Comparison of ENCODE assay signal across 1 cellular context in the genomic region with DNA sequence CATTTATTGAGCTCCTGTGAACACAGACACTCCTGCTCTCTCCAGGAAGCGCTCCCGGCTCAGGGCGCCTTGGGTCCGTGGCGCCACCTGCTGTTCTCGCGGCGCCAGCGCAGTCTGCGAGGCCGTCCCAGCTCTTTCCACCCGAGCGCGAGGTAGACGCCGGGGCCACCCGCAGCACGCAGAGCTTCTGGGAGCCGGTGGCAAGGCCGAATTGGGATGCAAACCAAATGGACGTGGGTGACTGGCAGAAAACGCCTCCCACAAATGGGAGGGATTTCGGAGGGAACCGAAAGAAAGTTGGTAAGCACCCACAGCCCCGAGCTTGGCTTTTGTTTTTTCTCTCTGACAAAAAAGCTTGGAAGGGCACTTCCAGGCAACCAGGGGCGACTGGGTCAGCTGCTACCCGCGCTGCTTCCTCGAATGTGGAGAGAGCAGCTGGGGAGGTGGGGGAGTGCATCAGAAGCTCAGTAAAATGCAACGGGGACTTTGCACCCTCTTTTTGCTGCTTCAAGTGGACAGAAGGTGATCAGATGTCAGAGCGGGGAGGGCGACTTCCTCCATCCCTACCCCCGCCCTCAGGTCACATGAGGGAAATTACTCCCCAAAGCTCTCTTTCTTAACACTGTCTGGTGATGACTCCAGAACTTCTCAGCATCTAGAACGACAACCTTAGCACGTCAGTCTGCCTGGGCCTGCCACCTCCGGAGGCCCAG.
TF ChIP-seq lines count a peak whose summit lies in the region.

No MANE protein-coding gene starts in this region.

TF ChIP-seq in HepG2, 621 proteins besides CTCF, POLR2A, EP300 and RAD21 (continued from another document and continues in another):
- TF ChIP-seq, protein P1, sequence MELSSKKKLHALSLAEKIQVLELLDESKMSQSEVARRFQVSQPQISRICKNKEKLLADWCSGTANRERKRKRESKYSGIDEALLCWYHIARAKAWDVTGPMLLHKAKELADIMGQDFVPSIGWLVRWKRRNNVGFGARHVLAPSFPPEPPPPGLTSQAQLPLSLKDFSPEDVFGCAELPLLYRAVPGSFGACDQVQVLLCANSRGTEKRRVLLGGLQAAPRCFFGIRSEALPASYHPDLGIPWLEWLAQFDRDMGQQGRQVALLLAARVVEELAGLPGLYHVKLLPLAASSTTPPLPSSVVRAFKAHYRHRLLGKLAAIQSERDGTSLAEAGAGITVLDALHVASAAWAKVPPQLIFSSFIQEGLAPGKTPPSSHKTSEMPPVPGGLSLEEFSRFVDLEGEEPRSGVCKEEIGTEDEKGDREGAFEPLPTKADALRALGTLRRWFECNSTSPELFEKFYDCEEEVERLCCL (CRISPR knock-in tag; IDR thresholded peaks at IDR 0.05; ENCODE audit: borderline replicate concordance), result no peak
- TF ChIP-seq ZNF441 (CRISPR knock-in tag; IDR thresholded peaks at IDR 0.05; ENCODE audit: borderline replicate concordance) (peak; percentile 100), ZNF326 (CRISPR knock-in tag; IDR thresholded peaks at IDR 0.05; ENCODE audit: borderline replicate concordance) (no peak), SMARCE1 (IDR thresholded peaks at IDR 0.05; ENCODE audit: borderline replicate concordance) (no peak), GATAD1 (CRISPR knock-in tag; IDR thresholded peaks at IDR 0.05) (peak; percentile 79), HHEX (CRISPR knock-in tag; IDR thresholded peaks at IDR 0.05) (0 out of 2 replicates have a peak, but pooled peaks have one; percentile 16), CEBPB (IDR thresholded peaks at IDR 0.05; ENCODE audit: borderline replicate concordance, low read depth, low read length) (no peak), MAZ (IDR thresholded peaks at IDR 0.05; ENCODE audit: borderline replicate concordance, low read depth, low read length) (no peak), MAZ (CRISPR knock-in tag; IDR thresholded peaks at IDR 0.05; ENCODE audit: low read depth) (peak; percentile 12; the same call in 1 of the 2 replicates), HOXA3 (CRISPR knock-in tag; IDR thresholded peaks at IDR 0.05) (peak; percentile 78), SRY (CRISPR knock-in tag; IDR thresholded peaks at IDR 0.05) (peak; percentile 77; the same call in 1 of the 2 replicates), HDAC2 (CRISPR knock-in tag; IDR thresholded peaks at IDR 0.05) (peak; percentile 83), SRSF4 (IDR thresholded peaks at IDR 0.05; ENCODE audit: low read depth, low read length, poor library complexity, severe bottlenecking) (no peak), U2AF2 (IDR thresholded peaks at IDR 0.05; ENCODE audit: low read depth, low read length) (no peak), GATAD2A (CRISPR knock-in tag; IDR thresholded peaks at IDR 0.05) (peak; percentile 74; the same call in 1 of the 2 replicates), RBM39 (IDR thresholded peaks at IDR 0.05; ENCODE audit: low read depth, low read length, poor library complexity, severe bottlenecking) (peak; percentile 70), ZNF557 (CRISPR knock-in tag; IDR thresholded peaks at IDR 0.05) (0 out of 2 replicates have a peak, but pooled peaks have one; percentile 59), ZEB1 (IDR thresholded peaks at IDR 0.05; ENCODE audit: insufficient replicate concordance, low read depth) (peak; percentile 48), ELF1 (CRISPR knock-in tag; IDR thresholded peaks at IDR 0.05) (peak; percentile 83), TOE1 (CRISPR knock-in tag; IDR thresholded peaks at IDR 0.05) (no peak), PHF21A (CRISPR knock-in tag; IDR thresholded peaks at IDR 0.05) (peak; percentile 60; the same call in 1 of the 2 replicates), PCBP2 (optimal IDR thresholded peaks at IDR 0.05; ENCODE audit: low read depth, low read length, poor library complexity, severe bottlenecking) (no peak), THAP11 (CRISPR knock-in tag; IDR thresholded peaks at IDR 0.05) (peak; percentile 56), ZNF354B (CRISPR knock-in tag; IDR thresholded peaks at IDR 0.05) (no peak), CREM (IDR thresholded peaks at IDR 0.05) (no peak), CREM (CRISPR knock-in tag; IDR thresholded peaks at IDR 0.05) (no peak), ZNF329 (CRISPR knock-in tag; IDR thresholded peaks at IDR 0.05; ENCODE audit: low read depth) (no peak), GABPB1 (CRISPR knock-in tag; IDR thresholded peaks at IDR 0.05) (peak; percentile 78), SP1 (IDR thresholded peaks at IDR 0.05) (no peak), SP1 (CRISPR knock-in tag; IDR thresholded peaks at IDR 0.05) (no peak; the same call in 1 of the 2 replicates), SRSF1 (optimal IDR thresholded peaks at IDR 0.05; ENCODE audit: low read depth, low read length) (peak; percentile 23), ELF4 (CRISPR knock-in tag; IDR thresholded peaks at IDR 0.05; ENCODE audit: borderline replicate concordance) (no peak), TCF7L2 (IDR thresholded peaks at IDR 0.05; ENCODE audit: low read depth, low read length) (no peak), KDM1A (CRISPR knock-in tag; IDR thresholded peaks at IDR 0.05) (no peak), TOPORS (CRISPR knock-in tag; IDR thresholded peaks at IDR 0.05) (no peak)
- TF ChIP-seq, protein P2, sequence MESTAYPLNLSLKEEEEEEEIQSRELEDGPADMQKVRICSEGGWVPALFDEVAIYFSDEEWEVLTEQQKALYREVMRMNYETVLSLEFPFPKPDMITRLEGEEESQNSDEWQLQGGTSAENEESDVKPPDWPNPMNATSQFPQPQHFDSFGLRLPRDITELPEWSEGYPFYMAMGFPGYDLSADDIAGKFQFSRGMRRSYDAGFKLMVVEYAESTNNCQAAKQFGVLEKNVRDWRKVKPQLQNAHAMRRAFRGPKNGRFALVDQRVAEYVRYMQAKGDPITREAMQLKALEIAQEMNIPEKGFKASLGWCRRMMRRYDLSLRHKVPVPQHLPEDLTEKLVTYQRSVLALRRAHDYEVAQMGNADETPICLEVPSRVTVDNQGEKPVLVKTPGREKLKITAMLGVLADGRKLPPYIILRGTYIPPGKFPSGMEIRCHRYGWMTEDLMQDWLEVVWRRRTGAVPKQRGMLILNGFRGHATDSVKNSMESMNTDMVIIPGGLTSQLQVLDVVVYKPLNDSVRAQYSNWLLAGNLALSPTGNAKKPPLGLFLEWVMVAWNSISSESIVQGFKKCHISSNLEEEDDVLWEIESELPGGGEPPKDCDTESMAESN (CRISPR knock-in tag; conservative IDR thresholded peaks at IDR 0.05), result peak; percentile 92
- TF ChIP-seq, protein P3, sequence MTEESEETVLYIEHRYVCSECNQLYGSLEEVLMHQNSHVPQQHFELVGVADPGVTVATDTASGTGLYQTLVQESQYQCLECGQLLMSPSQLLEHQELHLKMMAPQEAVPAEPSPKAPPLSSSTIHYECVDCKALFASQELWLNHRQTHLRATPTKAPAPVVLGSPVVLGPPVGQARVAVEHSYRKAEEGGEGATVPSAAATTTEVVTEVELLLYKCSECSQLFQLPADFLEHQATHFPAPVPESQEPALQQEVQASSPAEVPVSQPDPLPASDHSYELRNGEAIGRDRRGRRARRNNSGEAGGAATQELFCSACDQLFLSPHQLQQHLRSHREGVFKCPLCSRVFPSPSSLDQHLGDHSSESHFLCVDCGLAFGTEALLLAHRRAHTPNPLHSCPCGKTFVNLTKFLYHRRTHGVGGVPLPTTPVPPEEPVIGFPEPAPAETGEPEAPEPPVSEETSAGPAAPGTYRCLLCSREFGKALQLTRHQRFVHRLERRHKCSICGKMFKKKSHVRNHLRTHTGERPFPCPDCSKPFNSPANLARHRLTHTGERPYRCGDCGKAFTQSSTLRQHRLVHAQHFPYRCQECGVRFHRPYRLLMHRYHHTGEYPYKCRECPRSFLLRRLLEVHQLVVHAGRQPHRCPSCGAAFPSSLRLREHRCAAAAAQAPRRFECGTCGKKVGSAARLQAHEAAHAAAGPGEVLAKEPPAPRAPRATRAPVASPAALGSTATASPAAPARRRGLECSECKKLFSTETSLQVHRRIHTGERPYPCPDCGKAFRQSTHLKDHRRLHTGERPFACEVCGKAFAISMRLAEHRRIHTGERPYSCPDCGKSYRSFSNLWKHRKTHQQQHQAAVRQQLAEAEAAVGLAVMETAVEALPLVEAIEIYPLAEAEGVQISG (CRISPR knock-in tag; IDR thresholded peaks at IDR 0.05), result peak; percentile 53; the same call in 1 of the 2 replicates
- TF ChIP-seq, protein P4, sequence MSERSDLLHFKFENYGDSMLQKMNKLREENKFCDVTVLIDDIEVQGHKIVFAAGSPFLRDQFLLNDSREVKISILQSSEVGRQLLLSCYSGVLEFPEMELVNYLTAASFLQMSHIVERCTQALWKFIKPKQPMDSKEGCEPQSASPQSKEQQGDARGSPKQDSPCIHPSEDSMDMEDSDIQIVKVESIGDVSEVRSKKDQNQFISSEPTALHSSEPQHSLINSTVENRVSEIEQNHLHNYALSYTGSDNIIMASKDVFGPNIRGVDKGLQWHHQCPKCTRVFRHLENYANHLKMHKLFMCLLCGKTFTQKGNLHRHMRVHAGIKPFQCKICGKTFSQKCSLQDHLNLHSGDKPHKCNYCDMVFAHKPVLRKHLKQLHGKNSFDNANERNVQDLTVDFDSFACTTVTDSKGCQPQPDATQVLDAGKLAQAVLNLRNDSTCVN (CRISPR knock-in tag; IDR thresholded peaks at IDR 0.05; ENCODE audit: borderline replicate concordance), result no peak; the same call in 1 of the 2 replicates
- TF ChIP-seq, protein P5, sequence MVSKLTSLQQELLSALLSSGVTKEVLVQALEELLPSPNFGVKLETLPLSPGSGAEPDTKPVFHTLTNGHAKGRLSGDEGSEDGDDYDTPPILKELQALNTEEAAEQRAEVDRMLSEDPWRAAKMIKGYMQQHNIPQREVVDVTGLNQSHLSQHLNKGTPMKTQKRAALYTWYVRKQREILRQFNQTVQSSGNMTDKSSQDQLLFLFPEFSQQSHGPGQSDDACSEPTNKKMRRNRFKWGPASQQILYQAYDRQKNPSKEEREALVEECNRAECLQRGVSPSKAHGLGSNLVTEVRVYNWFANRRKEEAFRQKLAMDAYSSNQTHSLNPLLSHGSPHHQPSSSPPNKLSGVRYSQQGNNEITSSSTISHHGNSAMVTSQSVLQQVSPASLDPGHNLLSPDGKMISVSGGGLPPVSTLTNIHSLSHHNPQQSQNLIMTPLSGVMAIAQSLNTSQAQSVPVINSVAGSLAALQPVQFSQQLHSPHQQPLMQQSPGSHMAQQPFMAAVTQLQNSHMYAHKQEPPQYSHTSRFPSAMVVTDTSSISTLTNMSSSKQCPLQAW (CRISPR knock-in tag; IDR thresholded peaks at IDR 0.05), result peak; percentile 96
- TF ChIP-seq, protein P6, sequence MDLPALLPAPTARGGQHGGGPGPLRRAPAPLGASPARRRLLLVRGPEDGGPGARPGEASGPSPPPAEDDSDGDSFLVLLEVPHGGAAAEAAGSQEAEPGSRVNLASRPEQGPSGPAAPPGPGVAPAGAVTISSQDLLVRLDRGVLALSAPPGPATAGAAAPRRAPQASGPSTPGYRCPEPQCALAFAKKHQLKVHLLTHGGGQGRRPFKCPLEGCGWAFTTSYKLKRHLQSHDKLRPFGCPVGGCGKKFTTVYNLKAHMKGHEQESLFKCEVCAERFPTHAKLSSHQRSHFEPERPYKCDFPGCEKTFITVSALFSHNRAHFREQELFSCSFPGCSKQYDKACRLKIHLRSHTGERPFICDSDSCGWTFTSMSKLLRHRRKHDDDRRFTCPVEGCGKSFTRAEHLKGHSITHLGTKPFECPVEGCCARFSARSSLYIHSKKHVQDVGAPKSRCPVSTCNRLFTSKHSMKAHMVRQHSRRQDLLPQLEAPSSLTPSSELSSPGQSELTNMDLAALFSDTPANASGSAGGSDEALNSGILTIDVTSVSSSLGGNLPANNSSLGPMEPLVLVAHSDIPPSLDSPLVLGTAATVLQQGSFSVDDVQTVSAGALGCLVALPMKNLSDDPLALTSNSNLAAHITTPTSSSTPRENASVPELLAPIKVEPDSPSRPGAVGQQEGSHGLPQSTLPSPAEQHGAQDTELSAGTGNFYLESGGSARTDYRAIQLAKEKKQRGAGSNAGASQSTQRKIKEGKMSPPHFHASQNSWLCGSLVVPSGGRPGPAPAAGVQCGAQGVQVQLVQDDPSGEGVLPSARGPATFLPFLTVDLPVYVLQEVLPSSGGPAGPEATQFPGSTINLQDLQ (CRISPR knock-in tag; IDR thresholded peaks at IDR 0.05), result no peak
- TF ChIP-seq, protein P7, sequence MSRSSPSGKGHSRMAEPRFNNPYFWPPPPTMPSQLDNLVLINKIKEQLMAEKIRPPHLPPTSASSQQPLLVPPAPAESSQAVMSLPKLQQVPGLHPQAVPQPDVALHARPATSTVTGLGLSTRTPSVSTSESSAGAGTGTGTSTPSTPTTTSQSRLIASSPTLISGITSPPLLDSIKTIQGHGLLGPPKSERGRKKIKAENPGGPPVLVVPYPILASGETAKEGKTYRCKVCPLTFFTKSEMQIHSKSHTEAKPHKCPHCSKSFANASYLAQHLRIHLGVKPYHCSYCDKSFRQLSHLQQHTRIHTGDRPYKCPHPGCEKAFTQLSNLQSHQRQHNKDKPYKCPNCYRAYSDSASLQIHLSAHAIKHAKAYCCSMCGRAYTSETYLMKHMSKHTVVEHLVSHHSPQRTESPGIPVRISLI (CRISPR knock-in tag; IDR thresholded peaks at IDR 0.05; ENCODE audit: borderline replicate concordance), result peak; percentile 56; the same call in 1 of the 2 replicates
- TF ChIP-seq, protein P8, sequence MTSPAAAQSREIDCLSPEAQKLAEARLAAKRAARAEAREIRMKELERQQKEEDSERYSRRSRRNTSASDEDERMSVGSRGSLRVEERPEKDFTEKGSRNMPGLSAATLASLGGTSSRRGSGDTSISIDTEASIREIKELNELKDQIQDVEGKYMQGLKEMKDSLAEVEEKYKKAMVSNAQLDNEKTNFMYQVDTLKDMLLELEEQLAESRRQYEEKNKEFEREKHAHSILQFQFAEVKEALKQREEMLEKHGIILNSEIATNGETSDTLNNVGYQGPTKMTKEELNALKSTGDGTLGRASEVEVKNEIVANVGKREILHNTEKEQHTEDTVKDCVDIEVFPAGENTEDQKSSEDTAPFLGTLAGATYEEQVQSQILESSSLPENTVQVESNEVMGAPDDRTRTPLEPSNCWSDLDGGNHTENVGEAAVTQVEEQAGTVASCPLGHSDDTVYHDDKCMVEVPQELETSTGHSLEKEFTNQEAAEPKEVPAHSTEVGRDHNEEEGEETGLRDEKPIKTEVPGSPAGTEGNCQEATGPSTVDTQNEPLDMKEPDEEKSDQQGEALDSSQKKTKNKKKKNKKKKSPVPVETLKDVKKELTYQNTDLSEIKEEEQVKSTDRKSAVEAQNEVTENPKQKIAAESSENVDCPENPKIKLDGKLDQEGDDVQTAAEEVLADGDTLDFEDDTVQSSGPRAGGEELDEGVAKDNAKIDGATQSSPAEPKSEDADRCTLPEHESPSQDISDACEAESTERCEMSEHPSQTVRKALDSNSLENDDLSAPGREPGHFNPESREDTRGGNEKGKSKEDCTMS (CRISPR knock-in tag; conservative IDR thresholded peaks at IDR 0.05), result 0 out of 2 replicates have a peak, but pooled peaks have one; percentile 34
- TF ChIP-seq, protein P9, sequence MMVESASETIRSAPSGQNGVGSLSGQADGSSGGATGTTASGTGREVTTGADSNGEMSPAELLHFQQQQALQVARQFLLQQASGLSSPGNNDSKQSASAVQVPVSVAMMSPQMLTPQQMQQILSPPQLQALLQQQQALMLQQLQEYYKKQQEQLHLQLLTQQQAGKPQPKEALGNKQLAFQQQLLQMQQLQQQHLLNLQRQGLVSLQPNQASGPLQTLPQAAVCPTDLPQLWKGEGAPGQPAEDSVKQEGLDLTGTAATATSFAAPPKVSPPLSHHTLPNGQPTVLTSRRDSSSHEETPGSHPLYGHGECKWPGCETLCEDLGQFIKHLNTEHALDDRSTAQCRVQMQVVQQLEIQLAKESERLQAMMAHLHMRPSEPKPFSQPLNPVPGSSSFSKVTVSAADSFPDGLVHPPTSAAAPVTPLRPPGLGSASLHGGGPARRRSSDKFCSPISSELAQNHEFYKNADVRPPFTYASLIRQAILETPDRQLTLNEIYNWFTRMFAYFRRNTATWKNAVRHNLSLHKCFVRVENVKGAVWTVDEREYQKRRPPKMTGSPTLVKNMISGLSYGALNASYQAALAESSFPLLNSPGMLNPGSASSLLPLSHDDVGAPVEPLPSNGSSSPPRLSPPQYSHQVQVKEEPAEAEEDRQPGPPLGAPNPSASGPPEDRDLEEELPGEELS (CRISPR knock-in tag; IDR thresholded peaks at IDR 0.05), result peak; percentile 63
